8 cellular contexts compared by ENCODE assay signal in the genomic region with DNA sequence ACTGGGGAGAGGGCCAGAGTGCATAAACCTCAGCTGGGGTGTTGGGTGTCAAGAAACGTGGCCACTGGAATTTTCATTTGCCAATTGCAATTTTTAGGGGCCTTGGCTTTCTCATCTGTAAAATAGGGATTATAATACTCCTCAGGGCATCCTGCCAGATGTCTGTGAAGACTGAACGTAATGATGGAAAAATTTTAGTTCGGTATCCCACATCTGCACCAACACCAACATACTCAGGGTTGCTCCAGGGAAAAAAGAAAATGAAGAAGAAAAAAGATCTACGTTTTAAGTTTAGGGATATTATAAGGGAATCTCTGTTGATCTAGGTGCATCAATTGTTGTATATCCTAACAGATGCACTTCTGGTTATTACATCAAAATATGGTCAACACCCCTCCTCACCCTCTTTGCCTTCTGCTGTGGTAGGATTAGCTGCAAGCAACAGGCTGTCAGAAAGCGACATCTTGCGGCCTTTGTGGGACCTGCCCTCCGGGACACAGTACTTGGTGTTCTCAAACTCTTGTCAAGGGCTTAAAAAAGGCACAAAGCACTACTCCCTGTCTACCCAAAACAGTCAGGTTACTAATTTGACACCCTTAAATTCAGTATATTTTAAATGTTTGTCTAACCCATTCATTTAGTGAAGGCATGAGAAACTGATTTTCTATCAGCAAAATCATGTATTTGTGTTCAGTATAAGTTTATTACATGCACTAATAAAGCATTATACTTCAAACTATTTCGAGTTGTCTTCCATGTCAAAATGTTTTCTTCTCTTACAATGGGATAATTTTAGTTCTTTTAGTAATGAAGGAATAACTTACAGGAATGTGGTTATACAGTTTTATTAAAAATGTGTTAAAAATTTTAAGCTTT. TPM values are rescaled to one million over a fixed set of nuclear protein-coding genes. Genes with fewer than 3 reads are reported as not detected.
DNase-seq lines count a peak whose midpoint lies in the region; ATAC-seq and TF ChIP-seq lines count a peak whose summit lies in the region.

No MANE protein-coding gene starts in this region.

- TF ChIP-seq CTCF in gastrocnemius medialis (IDR thresholded peaks at IDR 0.05 in 4 of 5, conservative IDR thresholded peaks at IDR 0.05 in 1 of 5): peak; percentile 69 to 93 (median 86)

- H3K27me3 ChIP-seq in gastrocnemius medialis: peaks cover 0 to 4% (median 0%) of the 10 kb centered on the region in 3 donors

- no peaks in the 10 kb centered on the region for H3K36me3 ChIP-seq in gastrocnemius medialis

- peak; percentile 86 for ATAC-seq in HG02623 (IDR thresholded peaks at IDR 0.05; ENCODE audit: unreplicated experiment)
- ATAC-seq in gastrocnemius medialis: peak; percentile 89 to 92

- intact Hi-C loops in gastrocnemius medialis (cut with DNase I; ENCODE audit: low total_unique reads): loop anchor here (1.0 to 2.0 kb wide), 3 partner anchors 58 to 549 kb away; no protein-coding TSS in a partner anchor

- H3K4me1 ChIP-seq in gastrocnemius medialis: no peaks in the 10 kb centered on the region

- H3K27ac ChIP-seq in gastrocnemius medialis: no peak overlapping the region

- no peaks in the 10 kb centered on the region for H3K9me3 ChIP-seq in gastrocnemius medialis

- no peak for TF ChIP-seq POLR2A in gastrocnemius medialis (IDR thresholded peaks at IDR 0.05)

- no peak overlapping the region for H3K4me3 ChIP-seq in gastrocnemius medialis

- DNase-seq in G401 (ENCODE audit: low spot score) (peak; percentile 83), NCI-H146 treated with DMSO at 0.1 percent for 48 hours (lab: John Stamatoyannopoulos, UW; ENCODE audit: unreplicated experiment) (peak; percentile 24), T-helper 22 cell (ENCODE audit: low read depth) (peak; percentile 59), anterior cingulate cortex (lab: John Stamatoyannopoulos, UW) (peak in 52 of 58 donors; percentile 13 to 86 (median 56)), hepatic stellate cell (ENCODE audit: low spot score) (peak; percentile 74), gastrocnemius medialis (peak; percentile 57 to 68), GOT3 (lab: John Stamatoyannopoulos, UW) (no peak)

- in situ Hi-C loops in G401 (cut with HindIII; ENCODE audit: low sequenced_read_pairs): no loop called here
- in situ Hi-C loops in gastrocnemius medialis (cut with MboI; ENCODE audit: low sequenced_read_pairs in 4 of 4): loop anchor here (5.0 to 25.0 kb wide), 9 partner anchors 56 to 551 kb away; a partner anchor contains a TSS

RNA-seq across cellular contexts. Expression of a gene that starts 8.3 kb away (rescaled TPM):
- 4.9 and 7.6 TPM in 2 replicates for total RNA-seq in G401 (2014; rRNA removed; shearing (Covaris generic))
- 1 to 10 TPM in 2 of 4 donors, under 1 TPM in 2; 0.66 to 2.9 (median 1.6) TPM for total RNA-seq in gastrocnemius medialis
